Comparison of ENCODE assay signal across 31 cellular contexts in genomic region chr11:77431813-77432212, GRCh38.
"Had no signal": no experiment of that assay in that cellular context is flagged by ENCODE, and none has a peak within 500 bp of the region (broad histone marks: within the 10 kb centered on the region; RNA-seq: fewer than 3 reads in every experiment).

No MANE protein-coding gene starts in this region.

- ATAC-seq: activated CD4-positive, CD25-positive, alpha-beta regulatory T cell treated with anti-CD3 and anti-CD28 coated beads, Interleukin-2, amount 50 U/mL, for 24 hours; activated T-cell treated with anti-CD3 and anti-CD28 coated beads, Interleukin-2, amount 50 U/mL, for 4 hours; gastroesophageal sphincter; heart right ventricle; T-helper 17 cell had no signal

- H3K9me3 ChIP-seq: ascending aorta, breast epithelium, colonic mucosa, esophagus squamous epithelium, gastroesophageal sphincter, heart right ventricle had no signal

- H3K27ac Mint-ChIP-seq: activated B cell treated with CpG ODN at 0.5 μM for 24 hours; activated naive CD8-positive, alpha-beta T cell; activated T-helper 1 cell treated with anti-CD3 and anti-CD28 coated beads, Interleukin-12 subunit alpha, Interleukin-12 subunit beta, Interleukin-2, Interleukin-4 antibody, amounts not matched to agents 30 ng/mL and 10 ng/mL and 1 ng/mL, durations not matched to agents 14 hours and 24 hours and 36 hours; brain; T-helper 17 cell; T-helper 2 cell treated with Interferon-gamma antibody and Interleukin-4, amounts not matched to agents 5 μg/mL and 100 μg/mL, for 36 hours had no signal

- H3K27me3 ChIP-seq: ascending aorta, breast epithelium, cardiac muscle cell, colonic mucosa, esophagus squamous epithelium, gastroesophageal sphincter, heart right ventricle had no signal

- H3K27me3 Mint-ChIP-seq: brain had no signal

- DNase-seq: activated B cell treated with CpG ODN at 0.5 μM for 24 hours; activated CD4-positive, alpha-beta T cell treated with anti-CD3 and anti-CD28 coated beads for 48 hours; activated CD4-positive, alpha-beta T cell treated with anti-CD3 and anti-CD28 coated beads, Interleukin-2, amount 50 U/mL, for 1 hour; activated CD4-positive, alpha-beta T cell treated with anti-CD3 and anti-CD28 coated beads, Interleukin-2, amount 50 U/mL, for 48 hours; activated CD8-positive, alpha-beta memory T cell treated with anti-CD3 and anti-CD28 coated beads, Interleukin-2, amount 50 U/mL, for 48 hours; activated gamma-delta T cell; activated naive CD4-positive, alpha-beta T cell; activated naive CD4-positive, alpha-beta T cell treated with anti-CD3 and anti-CD28 coated beads, Interleukin-2, amount 50 U/mL, for 16 hours; activated T-cell treated with anti-CD3 and anti-CD28 coated beads for 4 hours; activated T-cell treated with anti-CD3 and anti-CD28 coated beads, Interleukin-2, amount 50 U/mL, for 4 hours; central memory CD4-positive, alpha-beta T cell; cerebellar nuclear complex; colonic mucosa; effector CD8-positive, alpha-beta T cell; esophagus squamous epithelium; foreskin melanocyte; heart right ventricle; T-helper 1 cell; T-helper 17 cell; T1000; WERI-Rb-1 had no signal

- H3K27ac ChIP-seq: ascending aorta, breast epithelium, cardiac muscle cell, colonic mucosa, epithelial cell of prostate, esophagus squamous epithelium, gastroesophageal sphincter, heart right ventricle, WERI-Rb-1 had no signal

- H3K4me3 ChIP-seq: ascending aorta, breast epithelium, cardiac muscle cell, colonic mucosa, esophagus squamous epithelium, gastroesophageal sphincter, heart right ventricle had no signal

- H3K4me1 Mint-ChIP-seq: T-helper 17 cell had no signal

- H3K4me1 ChIP-seq: ascending aorta, breast epithelium, esophagus squamous epithelium had no signal

- H3K9me3 Mint-ChIP-seq: activated B cell treated with CpG ODN at 0.5 μM for 24 hours; activated T-cell treated with anti-CD3 and anti-CD28 coated beads, Interleukin-2, amount 50 U/mL, for 4 hours; activated T-helper 1 cell treated with anti-CD3 and anti-CD28 coated beads, Interleukin-12 subunit alpha, Interleukin-12 subunit beta, Interleukin-2, Interleukin-4 antibody, amounts not matched to agents 30 ng/mL and 10 ng/mL and 1 ng/mL, durations not matched to agents 14 hours and 24 hours and 36 hours; brain; T-helper 2 cell treated with Interferon-gamma antibody and Interleukin-4, amounts not matched to agents 5 μg/mL and 100 μg/mL, for 36 hours had no signal

- H3K4me3 Mint-ChIP-seq: activated B cell treated with CpG ODN at 0.5 μM for 24 hours; activated naive CD8-positive, alpha-beta T cell; activated T-cell treated with anti-CD3 and anti-CD28 coated beads, Interleukin-2, amount 50 U/mL, for 4 hours; activated T-helper 1 cell treated with anti-CD3 and anti-CD28 coated beads, Interleukin-12 subunit alpha, Interleukin-12 subunit beta, Interleukin-2, Interleukin-4 antibody, amounts not matched to agents 30 ng/mL and 10 ng/mL and 1 ng/mL, durations not matched to agents 14 hours and 24 hours and 36 hours; brain; T-helper 17 cell; T-helper 2 cell treated with Interferon-gamma antibody and Interleukin-4, amounts not matched to agents 5 μg/mL and 100 μg/mL, for 36 hours had no signal

- H3K36me3 ChIP-seq: ascending aorta, breast epithelium, cardiac muscle cell, colonic mucosa, esophagus squamous epithelium, gastroesophageal sphincter, heart right ventricle, WERI-Rb-1 had no signal
